Comparison of ENCODE assay signal across 10 cellular contexts in genomic region chr1:27563407-27564263, GRCh38. TPM values are rescaled to one million over a fixed set of nuclear protein-coding genes. Genes with fewer than 3 reads are reported as not detected.
A peak's percentile ranks its signal among the peaks of the same experiment; 100 is the strongest.
DNase-seq lines count a peak whose midpoint lies in the region; ATAC-seq, FAIRE-seq and TF ChIP-seq lines count a peak whose summit lies in the region.
"Had no signal": no experiment of that assay in that cellular context is flagged by ENCODE, and none has a peak within 500 bp of the region (broad histone marks: within the 10 kb centered on the region; RNA-seq: fewer than 3 reads in every experiment).

No MANE protein-coding gene starts in this region.

- no peaks in the 10 kb centered on the region for H3K36me3 ChIP-seq in GM23338 (ENCODE audit: insufficient read depth)
- H3K36me3 ChIP-seq in kidney (ENCODE audit: control insufficient read depth in 1 of 2, insufficient read depth in 2 of 2, low read length in 2 of 2): no peaks in the 10 kb centered on the region
- no peaks in the 10 kb centered on the region for H3K36me3 ChIP-seq in CD8-positive, alpha-beta T cell (ENCODE audit: insufficient read depth, low read length)

- no peaks in the 10 kb centered on the region for H3K9me3 Mint-ChIP-seq in GM23338
- no peaks in the 10 kb centered on the region for H3K9me3 Mint-ChIP-seq in stimulated activated naive B cell treated with anti-CD40 and anti-IgM and Interleukin-4, amounts not matched to agents 10 μg/mL and 1 μg/mL and 100 μg/mL, for 72 hours
- no peaks in the 10 kb centered on the region for H3K9me3 Mint-ChIP-seq in CD8-positive, alpha-beta T cell

- no peak for DNase-seq in GM23338 (ENCODE audit: low spot score)
- DNase-seq in astrocyte of the spinal cord (ENCODE audit: low read depth, low spot score): peak; percentile 42
- peak; percentile 87 for DNase-seq in kidney
- peak; percentile 29 for DNase-seq in stimulated activated naive B cell treated with anti-CD40 and anti-IgM and Interleukin-4, amounts not matched to agents 10 μg/mL and 1 μg/mL and 100 μg/mL, for 72 hours
- no peak for DNase-seq in activated naive CD4-positive, alpha-beta T cell (lab: John Stamatoyannopoulos, UW)
- no peak for DNase-seq in CD8-positive, alpha-beta T cell
- DNase-seq: activated CD4-positive, alpha-beta T cell treated with anti-CD3 and anti-CD28 coated beads, Interleukin-2, amount 50 U/mL, for 48 hours had no signal

- H3K27ac ChIP-seq in GM23338 (ENCODE audit: low read depth) (no peak overlapping the region), kidney (ENCODE audit: low read depth in 2 of 2, low read length in 2 of 2) (peak overlapping the region; percentile 69 to 76)
- H3K27ac ChIP-seq in CD8-positive, alpha-beta T cell (ENCODE audit: low read depth, low read length): no peak overlapping the region
- H3K27ac ChIP-seq: KMS-11 had no signal

- H3K4me3 ChIP-seq in GM23338 (no peak overlapping the region), astrocyte of the spinal cord (ENCODE audit: low read depth, low read length) (no peak overlapping the region), kidney (ENCODE audit: low read length in 2 of 2) (no peak overlapping the region)
- H3K4me3 ChIP-seq in CD8-positive, alpha-beta T cell (ENCODE audit: low read depth, low read length): no peak overlapping the region

- no peak overlapping the region for H2AFZ ChIP-seq in GM23338

- peaks cover 83% of the 10 kb centered on the region for H3K4me1 Mint-ChIP-seq in GM23338
- H3K4me1 Mint-ChIP-seq in stimulated activated naive B cell treated with anti-CD40 and anti-IgM and Interleukin-4, amounts not matched to agents 10 μg/mL and 1 μg/mL and 100 μg/mL, for 72 hours: peaks cover 41 to 59% of the 10 kb centered on the region in 2 donors
- H3K4me1 Mint-ChIP-seq in CD8-positive, alpha-beta T cell (ENCODE audit: low read depth): peaks cover 24% of the 10 kb centered on the region

- H3K27me3 ChIP-seq in GM23338 (ENCODE audit: insufficient read depth): no peaks in the 10 kb centered on the region
- no peaks in the 10 kb centered on the region for H3K27me3 ChIP-seq in CD8-positive, alpha-beta T cell (ENCODE audit: insufficient read depth, low read length)

- H3K9ac ChIP-seq in kidney (ENCODE audit: low read length in 2 of 2): peak overlapping the region in 1 of 2 donors; percentile 21
- H3K9ac ChIP-seq: KMS-11 had no signal

- in situ Hi-C loops in astrocyte of the spinal cord (cut with HindIII; ENCODE audit: low sequenced_read_pairs): no loop called here

- peak overlapping the region; percentile 83; the same call in 1 of the 2 replicates for H3K27ac Mint-ChIP-seq in GM23338
- H3K27ac Mint-ChIP-seq in stimulated activated naive B cell treated with anti-CD40 and anti-IgM and Interleukin-4, amounts not matched to agents 10 μg/mL and 1 μg/mL and 100 μg/mL, for 72 hours: peak overlapping the region; percentile 82
- no peak overlapping the region for H3K27ac Mint-ChIP-seq in CD8-positive, alpha-beta T cell

- no peak for ATAC-seq in GM23338
- peak; percentile 55 to 57 for ATAC-seq in stimulated activated naive B cell treated with anti-CD40 and anti-IgM and Interleukin-4, amounts not matched to agents 10 μg/mL and 1 μg/mL and 100 μg/mL, for 72 hours (replicated peaks)
- ATAC-seq in GM18868 (IDR thresholded peaks at IDR 0.05; ENCODE audit: unreplicated experiment): no peak
- no peak for ATAC-seq in HG03460 (IDR thresholded peaks at IDR 0.05; ENCODE audit: unreplicated experiment)
- no peak for ATAC-seq in CD8-positive, alpha-beta T cell

- CTCF ChIA-PET in CD8-positive, alpha-beta T cell (lab: Charles Lee): interaction anchor here (1.2 to 3.8 kb wide), 4 partner anchors 8 to 43 kb away, joined by 3 to 20 read pairs (median 6); no protein-coding TSS in a partner anchor

- H3K4me1 ChIP-seq in GM23338 (ENCODE audit: insufficient read depth) (peaks cover 64% of the 10 kb centered on the region), kidney (ENCODE audit: control insufficient read depth in 1 of 2, insufficient read depth in 1 of 2, low read depth in 1 of 2, low read length in 2 of 2) (peaks cover 52 to 75% of the 10 kb centered on the region in 2 donors)
- H3K4me1 ChIP-seq in CD8-positive, alpha-beta T cell (ENCODE audit: insufficient read depth, low read length): peaks cover 11% of the 10 kb centered on the region

- H3K79me2 ChIP-seq in GM23338 (replicated peaks; ENCODE audit: insufficient read depth): peaks cover 7% of the 10 kb centered on the region

- intact Hi-C loops in kidney (cut with DNase I): no loop called here
- intact Hi-C loops in CD8-positive, alpha-beta T cell (cut with DNase I, micrococcal nuclease): no loop called here

- H3K36me3 Mint-ChIP-seq in GM23338 (ENCODE audit: low read depth): no peaks in the 10 kb centered on the region; the same call in 2 of the 3 replicates
- no peaks in the 10 kb centered on the region for H3K36me3 Mint-ChIP-seq in stimulated activated naive B cell treated with anti-CD40 and anti-IgM and Interleukin-4, amounts not matched to agents 10 μg/mL and 1 μg/mL and 100 μg/mL, for 72 hours
- no peaks in the 10 kb centered on the region for H3K36me3 Mint-ChIP-seq in CD8-positive, alpha-beta T cell

- H4K20me1 ChIP-seq in GM23338 (replicated peaks; ENCODE audit: insufficient read depth): peaks cover 7% of the 10 kb centered on the region

- H3K4me3 Mint-ChIP-seq in GM23338: no peak overlapping the region
- no peak overlapping the region for H3K4me3 Mint-ChIP-seq in stimulated activated naive B cell treated with anti-CD40 and anti-IgM and Interleukin-4, amounts not matched to agents 10 μg/mL and 1 μg/mL and 100 μg/mL, for 72 hours
- no peak overlapping the region for H3K4me3 Mint-ChIP-seq in CD8-positive, alpha-beta T cell

- H3K9me3 ChIP-seq in kidney (ENCODE audit: control insufficient read depth in 1 of 2, low read length in 2 of 2): no peaks in the 10 kb centered on the region
- H3K9me3 ChIP-seq in CD8-positive, alpha-beta T cell (ENCODE audit: low read length): no peaks in the 10 kb centered on the region

- POLR2A ChIA-PET in CD8-positive, alpha-beta T cell (lab: Charles Lee): no interaction called here

- peaks cover 36% of the 10 kb centered on the region for H3K27me3 Mint-ChIP-seq in GM23338 (ENCODE audit: insufficient read depth, low read depth, poor library complexity)
- H3K27me3 Mint-ChIP-seq in stimulated activated naive B cell treated with anti-CD40 and anti-IgM and Interleukin-4, amounts not matched to agents 10 μg/mL and 1 μg/mL and 100 μg/mL, for 72 hours: no peaks in the 10 kb centered on the region
- no peaks in the 10 kb centered on the region for H3K27me3 Mint-ChIP-seq in CD8-positive, alpha-beta T cell (ENCODE audit: low read depth)

- TF ChIP-seq CTCF in GM23338 (conservative IDR thresholded peaks at IDR 0.05; ENCODE audit: low read depth in 2 of 2) (no peak), astrocyte of the spinal cord (IDR thresholded peaks at IDR 0.05; ENCODE audit: low read depth, low read length) (no peak), kidney (IDR thresholded peaks at IDR 0.05; ENCODE audit: borderline replicate concordance, extremely low read depth, insufficient read depth) (no peak)
- no peak for TF ChIP-seq CTCF in CD8-positive, alpha-beta T cell (IDR thresholded peaks at IDR 0.05)

- no peaks in the 10 kb centered on the region for H3K9me2 ChIP-seq in GM23338 (ENCODE audit: insufficient read depth)

- peaks cover 15% of the 10 kb centered on the region; the same call in 1 of the 2 replicates for H3F3A ChIP-seq in GM23338 (replicated peaks; ENCODE audit: low read depth)

- FAIRE-seq in kidney (lab: Jason Lieb, UNC): no peak

- no peak overlapping the region for H3K4me2 ChIP-seq in GM23338
- H3K4me2 ChIP-seq: KMS-11 had no signal

TF ChIP-seq in GM23338, 12 proteins besides CTCF, POLR2A, EP300 and RAD21 (continues in another document):
- no peak for TF ChIP-seq ZNF331 (CRISPR knock-in tag; IDR thresholded peaks at IDR 0.05; ENCODE audit: low read depth)
- TF ChIP-seq STAT1 (IDR thresholded peaks at IDR 0.05; ENCODE audit: unreplicated experiment): no peak
- TF ChIP-seq ZNF114 (CRISPR knock-in tag; IDR thresholded peaks at IDR 0.05): no peak
- TF ChIP-seq POLR2AphosphoS5 (IDR thresholded peaks at IDR 0.05; ENCODE audit: low read depth): no peak
- no peak for TF ChIP-seq NANOG (IDR thresholded peaks at IDR 0.05; ENCODE audit: borderline replicate concordance)

RNA-seq across cellular contexts. Expression of gene AHDC1, which starts 40.3 kb away (rescaled TPM):
- total RNA-seq in GM23338 (2014; rRNA removed; shearing (Covaris generic)): 19.1 and 22.2 TPM in 2 replicates
- polyA plus RNA-seq in GM23338 (2016; fragmentation: Nextera tagmentation; extraction: Ambion mirVana): 6.8 and 8.3 TPM in 2 replicates
- total RNA-seq in kidney: 48.2 TPM
- polyA plus RNA-seq in kidney (ENCODE audit: insufficient read depth, low read depth, low replicate concordance): 8.5 TPM
- 10 to 100 TPM; 19.5 to 21.1 TPM for total RNA-seq in CD8-positive, alpha-beta T cell

Comparison
In these comparisons a context has a peak if more than half of its experiments do, and no peak if none do; other contexts are left out.
1. ATAC-seq: peak in stimulated activated naive B cell treated with anti-CD40 and anti-IgM and Interleukin-4, amounts not matched to agents 10 μg/mL and 1 μg/mL and 100 μg/mL, for 72 hours (2 of 2); none in GM23338 (single experiment), GM18868 (single experiment), HG03460 (single experiment) and CD8-positive, alpha-beta T cell (single experiment).
2. DNase-seq: peak in astrocyte of the spinal cord (single experiment), kidney (single experiment) and stimulated activated naive B cell treated with anti-CD40 and anti-IgM and Interleukin-4, amounts not matched to agents 10 μg/mL and 1 μg/mL and 100 μg/mL, for 72 hours (single experiment); none in GM23338 (single experiment), activated naive CD4-positive, alpha-beta T cell (0 of 4) and CD8-positive, alpha-beta T cell (0 of 7).
3. H3K27ac ChIP-seq: peak in kidney (2 of 2); none in GM23338 (single experiment) and CD8-positive, alpha-beta T cell (single experiment).